Comparison of ENCODE assay signal across 8 cellular contexts in the genomic region with DNA sequence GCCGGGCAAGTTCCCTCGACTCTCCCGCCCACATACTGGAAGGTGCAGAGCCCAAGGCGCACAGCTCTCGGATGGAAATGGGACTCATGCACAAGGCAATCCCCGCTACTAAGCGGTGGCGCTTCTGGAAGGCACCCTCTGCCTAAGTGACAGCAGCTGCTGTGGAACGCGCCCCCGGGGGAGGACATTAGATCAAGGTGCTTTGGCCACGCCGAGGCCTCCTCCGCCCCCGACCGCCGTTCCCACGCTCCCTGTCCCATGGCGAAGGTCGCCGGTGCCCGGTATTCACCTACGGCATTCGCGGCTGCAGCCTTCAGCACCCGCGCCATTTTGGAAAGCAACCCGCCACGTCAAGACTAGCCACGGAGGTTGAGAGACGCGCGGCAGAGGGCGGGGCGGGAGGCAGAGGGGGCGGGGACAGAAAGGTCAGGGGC. TPM values are rescaled to one million over a fixed set of nuclear protein-coding genes. Genes with fewer than 3 reads are reported as not detected.
DNase-seq lines count a peak whose midpoint lies in the region; ATAC-seq lines count a peak whose summit lies in the region.

MCEE (minus strand) TSS at position 339 of the 434 bp plus-strand sequence; CDS start at position 329, 10 bp downstream.

- ATAC-seq in GM18907 (IDR thresholded peaks at IDR 0.05; ENCODE audit: unreplicated experiment) (peak; percentile 90), HG03135 (IDR thresholded peaks at IDR 0.05; ENCODE audit: unreplicated experiment) (peak; percentile 86), left lobe of liver (peak; percentile 93)

- peak; percentile 88 for DNase-seq in AG08396 (ENCODE audit: low spot score)
- DNase-seq in NCI-H2196 treated with DMSO at 0.1 percent for 48 hours (lab: John Stamatoyannopoulos, UW; ENCODE audit: unreplicated experiment): peak; percentile 51
- DNase-seq in activated CD4-positive, CD25-positive, alpha-beta regulatory T cell (lab: John Stamatoyannopoulos, UW): peak; percentile 74 to 79 (median 76)
- DNase-seq in cerebellar cortex (ENCODE audit: low spot score): peak; percentile 74
- peak; percentile 91 for DNase-seq in left lobe of liver (ENCODE audit: low spot score)
- DNase-seq in stimulated activated CD4-positive, alpha-beta T cell treated with anti-CD3 and anti-CD28 coated beads, Interleukin-2, amount 100 ng/mL, for 48 hours: peak; percentile 85

RNA-seq across cellular contexts. Expression of gene MCEE, which starts in this region (rescaled TPM):
- total RNA-seq in left lobe of liver: 33.4 TPM

Comparison
In these comparisons a context has a peak if more than half of its experiments do, and no peak if none do; other contexts are left out.
1. Peak in every context shown above with its lines: DNase-seq and ATAC-seq.